In genomic region chr4:113080050-113080449, GRCh38 we compare ENCODE assay signal across 14 cellular contexts. TPM values are rescaled to one million over a fixed set of nuclear protein-coding genes. Genes with fewer than 3 reads are reported as not detected.
DNase-seq lines count a peak whose midpoint lies in the region; ATAC-seq and TF ChIP-seq lines count a peak whose summit lies in the region.
"Had no signal": no experiment of that assay in that cellular context is flagged by ENCODE, and none has a peak within 500 bp of the region (broad histone marks: within the 10 kb centered on the region; RNA-seq: fewer than 3 reads in every experiment).

No MANE protein-coding gene starts in this region.

- peak; percentile 83 for ATAC-seq in GM18511 (IDR thresholded peaks at IDR 0.05; ENCODE audit: unreplicated experiment)
- ATAC-seq in HG03095 (IDR thresholded peaks at IDR 0.05; ENCODE audit: unreplicated experiment), result peak; percentile 64
- peak; percentile 38 for ATAC-seq in body of pancreas
- no peak for ATAC-seq in HG03045 (IDR thresholded peaks at IDR 0.05; ENCODE audit: unreplicated experiment)
- ATAC-seq: left ventricle myocardium superior had no signal

- intact Hi-C loops in body of pancreas (cut with DNase I), result no loop called here

- H3K27me3 ChIP-seq in body of pancreas, result no peaks in the 10 kb centered on the region
- H3K27me3 ChIP-seq: sigmoid colon had no signal

- no peaks in the 10 kb centered on the region for H3K9me3 ChIP-seq in body of pancreas
- H3K9me3 ChIP-seq: sigmoid colon had no signal

- no peak for TF ChIP-seq POLR2A in body of pancreas (IDR thresholded peaks at IDR 0.05)

- no peak for TF ChIP-seq CTCF in body of pancreas (IDR thresholded peaks at IDR 0.05)

- H3K27ac ChIP-seq in body of pancreas, result no peak overlapping the region
- H3K27ac ChIP-seq: sigmoid colon had no signal

- no peaks in the 10 kb centered on the region for H3K36me3 ChIP-seq in body of pancreas (replicated peaks in 1 of 2; ENCODE audit: insufficient read depth in 1 of 2, low read depth in 2 of 2)
- H3K36me3 ChIP-seq: sigmoid colon had no signal

- 60 to 79% methylated on average over 9 of the region's 9 CpGs for WGBS in body of pancreas, 2 donors

- no peak for DNase-seq in body of pancreas
- peak; percentile 65 for DNase-seq in medulla oblongata (ENCODE audit: extremely low spot score)
- no peak for DNase-seq in NCI-H1092 (lab: John Stamatoyannopoulos, UW)
- no peak for DNase-seq in GM19240 (ENCODE audit: insufficient read length, low spot score)
- no peak for DNase-seq in NCI-H226
- DNase-seq: activated CD4-positive, CD25-positive, alpha-beta regulatory T cell; activated naive CD4-positive, alpha-beta T cell; CD4-positive, alpha-beta memory T cell; left ventricle myocardium superior; NCI-H1092 treated with DMSO at 0.1 percent for 48 hours; sigmoid colon had no signal

- no peaks in the 10 kb centered on the region for H3K4me1 ChIP-seq in body of pancreas
- H3K4me1 ChIP-seq: sigmoid colon had no signal

- no peak overlapping the region for H3K4me3 ChIP-seq in body of pancreas
- H3K4me3 ChIP-seq: sigmoid colon had no signal

RNA-seq across cellular contexts. Expression of gene ANK2, which starts 30.6 kb away (rescaled TPM):
- 10 to 100 TPM in 1 of 2 donors, 1 to 10 TPM in 1; 9.9 to 11.5 TPM for total RNA-seq in body of pancreas
- total RNA-seq: CD4-positive, alpha-beta memory T cell had no signal
